ENCODE assay signal across 1 cellular context in genomic region chr14:55103005-55103640, GRCh38.
TF ChIP-seq lines count a peak whose summit lies in the region.

No MANE protein-coding gene starts in this region.

TF ChIP-seq in HepG2, 621 proteins besides CTCF, POLR2A, EP300 and RAD21 (continued from another document and continues in another):
- TF ChIP-seq ZNF552 (CRISPR knock-in tag; IDR thresholded peaks at IDR 0.05; ENCODE audit: borderline replicate concordance) (no peak), MED8 (CRISPR knock-in tag; IDR thresholded peaks at IDR 0.05; ENCODE audit: insufficient replicate concordance) (peak; percentile 85), MYPOP (CRISPR knock-in tag; IDR thresholded peaks at IDR 0.05) (peak; percentile 76; the same call in 1 of the 2 replicates), CERS6 (CRISPR knock-in tag; IDR thresholded peaks at IDR 0.05) (no peak), CBX5 (CRISPR knock-in tag; IDR thresholded peaks at IDR 0.05; ENCODE audit: borderline replicate concordance) (peak; percentile 84; the same call in 1 of the 2 replicates), HOXA5 (CRISPR knock-in tag; IDR thresholded peaks at IDR 0.05) (no peak), GRHL1 (CRISPR knock-in tag; conservative IDR thresholded peaks at IDR 0.05) (no peak), ATAD3A (CRISPR knock-in tag; IDR thresholded peaks at IDR 0.05) (no peak), ZNF784 (CRISPR knock-in tag; IDR thresholded peaks at IDR 0.05; ENCODE audit: borderline replicate concordance) (peak; percentile 30; the same call in 1 of the 2 replicates), ZNF138 (CRISPR knock-in tag; IDR thresholded peaks at IDR 0.05; ENCODE audit: low read depth) (no peak), ZNF83 (CRISPR knock-in tag; IDR thresholded peaks at IDR 0.05; ENCODE audit: borderline replicate concordance) (no peak), ZNF496 (CRISPR knock-in tag; IDR thresholded peaks at IDR 0.05; ENCODE audit: insufficient replicate concordance) (no peak), SALL2 (CRISPR knock-in tag; IDR thresholded peaks at IDR 0.05) (no peak), MLXIP (CRISPR knock-in tag; IDR thresholded peaks at IDR 0.05; ENCODE audit: borderline replicate concordance) (no peak), ZNF770 (CRISPR knock-in tag; IDR thresholded peaks at IDR 0.05) (peak; percentile 69), RNF219 (CRISPR knock-in tag; IDR thresholded peaks at IDR 0.05) (no peak), AKNA (CRISPR knock-in tag; IDR thresholded peaks at IDR 0.05; ENCODE audit: borderline replicate concordance) (no peak), DBP (CRISPR knock-in tag; IDR thresholded peaks at IDR 0.05; ENCODE audit: not compliant biosample characterization) (peak; percentile 41), UBTF (CRISPR knock-in tag; IDR thresholded peaks at IDR 0.05) (peak; percentile 68), ZNF512B (CRISPR knock-in tag; IDR thresholded peaks at IDR 0.05; ENCODE audit: borderline replicate concordance) (0 out of 2 replicates have a peak, but pooled peaks have one; percentile 48), SRSF1 (optimal IDR thresholded peaks at IDR 0.05; ENCODE audit: low read depth, low read length) (no peak), CREB3 (CRISPR knock-in tag; IDR thresholded peaks at IDR 0.05) (0 out of 2 replicates have a peak, but pooled peaks have one; percentile 36), ZNF264 (CRISPR knock-in tag; IDR thresholded peaks at IDR 0.05) (peak; percentile 75; the same call in 1 of the 2 replicates), ZBTB3 (CRISPR knock-in tag; IDR thresholded peaks at IDR 0.05; ENCODE audit: borderline replicate concordance, low read depth) (no peak)
